In genomic region chr17:79788989-79789942, GRCh38 we compare ENCODE assay signal across 12 cellular contexts. TPM values are rescaled to one million over a fixed set of nuclear protein-coding genes. Genes with fewer than 3 reads are reported as not detected.
A peak's percentile ranks its signal among the peaks of the same experiment; 100 is the strongest.
DNase-seq lines count a peak whose midpoint lies in the region; ATAC-seq, FAIRE-seq and TF ChIP-seq lines count a peak whose summit lies in the region.
"Had no signal": no experiment of that assay in that cellular context is flagged by ENCODE, and none has a peak within 500 bp of the region (broad histone marks: within the 10 kb centered on the region; RNA-seq: fewer than 3 reads in every experiment).

No MANE protein-coding gene starts in this region.

- H3K4me1 Mint-ChIP-seq in MCF 10A (ENCODE audit: insufficient read depth, unreplicated experiment): no peaks in the 10 kb centered on the region
- H3K4me1 Mint-ChIP-seq: stimulated activated effector memory CD8-positive, alpha-beta T cell treated with anti-CD3 and anti-CD28 coated beads, Interleukin-12 subunit alpha, Interleukin-12 subunit beta, amount 100 ng/mL, for 72 hours had no signal

- H3K4me1 ChIP-seq in HUES6 (ENCODE audit: control insufficient read depth, insufficient read depth, low read length) (peaks cover 43% of the 10 kb centered on the region), kidney (ENCODE audit: control insufficient read depth in 1 of 2, insufficient read depth in 1 of 2, low read depth in 1 of 2, low read length in 2 of 2) (no peaks in the 10 kb centered on the region), skeletal muscle satellite cell (ENCODE audit: control insufficient read depth, insufficient read depth, low read length) (peaks cover 20% of the 10 kb centered on the region), uterus (peaks cover 7 to 10% of the 10 kb centered on the region in 2 donors), foreskin keratinocyte (no peaks in the 10 kb centered on the region)

- no peak for FAIRE-seq in kidney (lab: Jason Lieb, UNC)

- TF ChIP-seq POLR2A in uterus (IDR thresholded peaks at IDR 0.05): no peak

- H3K36me3 ChIP-seq in HUES6 (ENCODE audit: control insufficient read depth, insufficient read depth, low read length) (peaks cover 18% of the 10 kb centered on the region), kidney (ENCODE audit: control insufficient read depth in 1 of 2, insufficient read depth in 2 of 2, low read length in 2 of 2) (no peaks in the 10 kb centered on the region), skeletal muscle satellite cell (ENCODE audit: insufficient read depth, low read length) (no peaks in the 10 kb centered on the region), uterus (no peaks in the 10 kb centered on the region)

- H3K9me3 ChIP-seq in HUES6 (ENCODE audit: control insufficient read depth, insufficient read depth, low read depth, low read length): no peaks in the 10 kb centered on the region
- H3K9me3 ChIP-seq in kidney (ENCODE audit: control insufficient read depth in 1 of 2, low read length in 2 of 2): no peaks in the 10 kb centered on the region
- H3K9me3 ChIP-seq in skeletal muscle satellite cell (replicated peaks; ENCODE audit: low read length): no peaks in the 10 kb centered on the region
- no peaks in the 10 kb centered on the region for H3K9me3 ChIP-seq in uterus

- DNase-seq in MCF 10A (ENCODE audit: unreplicated experiment): no peak
- peak; percentile 81 for DNase-seq in kidney
- no peak for DNase-seq in uterus
- DNase-seq in activated effector memory CD4-positive, alpha-beta T cell treated with anti-CD3 and anti-CD28 coated beads, Interleukin-2, amount 50 U/mL, for 16 hours: no peak
- DNase-seq in foreskin keratinocyte: no peak
- DNase-seq: activated naive CD4-positive, alpha-beta T cell treated with anti-CD3 and anti-CD28 coated beads, Interleukin-2, amount 10 ng/mL, durations not matched to agents 7 days and 5 days; NCI-H1105 treated with DMSO at 0.1 percent for 48 hours had no signal

- H3K4me2 ChIP-seq in skeletal muscle satellite cell (ENCODE audit: low read length): peak overlapping the region; percentile 73

- ATAC-seq in HG03460 (IDR thresholded peaks at IDR 0.05; ENCODE audit: unreplicated experiment): no peak
- no peak for ATAC-seq in foreskin keratinocyte

- no peak overlapping the region for H3K4me3 Mint-ChIP-seq in MCF 10A (ENCODE audit: unreplicated experiment)
- H3K4me3 Mint-ChIP-seq: activated naive CD4-positive, alpha-beta T cell treated with anti-CD3 and anti-CD28 coated beads, Interleukin-2, amount 10 ng/mL, durations not matched to agents 7 days and 5 days; stimulated activated effector memory CD8-positive, alpha-beta T cell treated with anti-CD3 and anti-CD28 coated beads, Interleukin-12 subunit alpha, Interleukin-12 subunit beta, amount 100 ng/mL, for 72 hours had no signal

- H3K27ac Mint-ChIP-seq in MCF 10A (ENCODE audit: low read depth, unreplicated experiment): peak overlapping the region; percentile 35
- H3K27ac Mint-ChIP-seq: activated naive CD4-positive, alpha-beta T cell treated with anti-CD3 and anti-CD28 coated beads, Interleukin-2, amount 10 ng/mL, durations not matched to agents 7 days and 5 days; stimulated activated effector memory CD8-positive, alpha-beta T cell treated with anti-CD3 and anti-CD28 coated beads, Interleukin-12 subunit alpha, Interleukin-12 subunit beta, amount 100 ng/mL, for 72 hours had no signal

- H3K27ac ChIP-seq in HUES6 (ENCODE audit: low read depth, low read length) (no peak overlapping the region), kidney (ENCODE audit: low read depth in 2 of 2, low read length in 2 of 2) (no peak overlapping the region), uterus (no peak overlapping the region), foreskin keratinocyte (no peak overlapping the region)

- intact Hi-C loops in MCF 10A (cut with micrococcal nuclease) (no loop called here), kidney (cut with DNase I) (no loop called here), uterus (cut with DNase I; ENCODE audit: low total_unique reads) (no loop called here)

- TF ChIP-seq CTCF in MCF 10A (IDR thresholded peaks at IDR 0.05; ENCODE audit: unreplicated experiment) (no peak), kidney (IDR thresholded peaks at IDR 0.05; ENCODE audit: borderline replicate concordance, extremely low read depth, insufficient read depth) (no peak), uterus (IDR thresholded peaks at IDR 0.05) (no peak), foreskin keratinocyte (conservative IDR thresholded peaks at IDR 0.05) (no peak)

- no TSS peak for BruUV-seq in MCF 10A (replicated peaks; lab: Mats Ljungman, UMichigan)

- H3K4me3 ChIP-seq in HUES6 (ENCODE audit: low read depth, low read length): peak overlapping the region; percentile 64
- no peak overlapping the region for H3K4me3 ChIP-seq in kidney (ENCODE audit: low read length in 2 of 2)
- no peak overlapping the region for H3K4me3 ChIP-seq in skeletal muscle satellite cell (ENCODE audit: low read length)
- H3K4me3 ChIP-seq in uterus: no peak overlapping the region

- H3K9ac ChIP-seq in HUES6 (ENCODE audit: low read length) (peak overlapping the region; percentile 35), kidney (ENCODE audit: low read length in 2 of 2) (no peak overlapping the region), skeletal muscle satellite cell (ENCODE audit: low read depth, low read length) (no peak overlapping the region)

- H3K27me3 ChIP-seq in HUES6 (ENCODE audit: control insufficient read depth, insufficient read depth, low read length) (peaks cover 77% of the 10 kb centered on the region), skeletal muscle satellite cell (ENCODE audit: control insufficient read depth, insufficient read depth, low read length) (peaks cover 36% of the 10 kb centered on the region), uterus (peaks cover 39 to 42% of the 10 kb centered on the region in 2 donors), foreskin keratinocyte (peaks cover 72% of the 10 kb centered on the region)

- no peaks in the 10 kb centered on the region for H3K27me3 Mint-ChIP-seq in MCF 10A (ENCODE audit: insufficient read depth, unreplicated experiment)

- H3K36me3 Mint-ChIP-seq in MCF 10A (ENCODE audit: insufficient read depth, unreplicated experiment): peaks cover 14% of the 10 kb centered on the region
- H3K36me3 Mint-ChIP-seq: stimulated activated effector memory CD8-positive, alpha-beta T cell treated with anti-CD3 and anti-CD28 coated beads, Interleukin-12 subunit alpha, Interleukin-12 subunit beta, amount 100 ng/mL, for 72 hours had no signal

- no peaks in the 10 kb centered on the region for H3K9me3 Mint-ChIP-seq in MCF 10A (ENCODE audit: unreplicated experiment)
- H3K9me3 Mint-ChIP-seq: activated naive CD4-positive, alpha-beta T cell treated with anti-CD3 and anti-CD28 coated beads, Interleukin-2, amount 10 ng/mL, durations not matched to agents 7 days and 5 days; stimulated activated effector memory CD8-positive, alpha-beta T cell treated with anti-CD3 and anti-CD28 coated beads, Interleukin-12 subunit alpha, Interleukin-12 subunit beta, amount 100 ng/mL, for 72 hours had no signal

- CTCF ChIA-PET in MCF 10A (lab: Yijun Ruan, JAX): interaction anchor here (0.6 to 1.7 kb wide), 3 partner anchors 14 to 203 kb away, joined by 3 to 7 read pairs (median 3); no protein-coding TSS in a partner anchor

- POLR2A ChIA-PET in MCF 10A (lab: Yijun Ruan, JAX): no interaction called here

RNA-seq across cellular contexts. Expression of gene CBX8, which starts 7.6 kb away (rescaled TPM):
- total RNA-seq in MCF 10A (2022) (9.4 and 10.5 TPM in 2 replicates), kidney (6.2 TPM), uterus (10 to 100 TPM in 1 of 4 donors, 1 to 10 TPM in 2, not detected in 1; 1.8 to 10.7 (median 2.6) TPM), foreskin keratinocyte (2.9 and 4.5 TPM in 2 replicates)
- polyA plus RNA-seq in kidney (ENCODE audit: insufficient read depth, low read depth, low replicate concordance) (3.5 TPM), foreskin keratinocyte (4.5 and 4.7 TPM in 2 replicates)
- total RNA-seq in skeletal muscle satellite cell (2012; rRNA removed): 1.5 and 3.5 TPM in 2 replicates

RNA-seq across cellular contexts. Expression of gene CBX2, which starts 11.3 kb away (rescaled TPM):
- total RNA-seq in MCF 10A (2022): 3.8 and 3.9 TPM in 2 replicates
- total RNA-seq in kidney: 3.5 TPM
- 2.2 TPM for polyA plus RNA-seq in kidney (ENCODE audit: insufficient read depth, low read depth, low replicate concordance)
- total RNA-seq in skeletal muscle satellite cell (2012; rRNA removed): 1.8 and 2.4 TPM in 2 replicates
- total RNA-seq in uterus: 10 to 100 TPM in 1 of 4 donors, 1 to 10 TPM in 2, not detected in 1; 1.0 to 14.9 (median 4.6) TPM
- 5.9 and 6.9 TPM in 2 replicates for total RNA-seq in foreskin keratinocyte
- 3.5 and 4.3 TPM in 2 replicates for polyA plus RNA-seq in foreskin keratinocyte

RNA-seq across cellular contexts. Expression of gene CBX4, which starts 50.0 kb away (rescaled TPM):
- total RNA-seq in MCF 10A (2022): 85.8 and 89.7 TPM in 2 replicates
- total RNA-seq in kidney: 26.8 TPM
- 7.1 TPM for polyA plus RNA-seq in kidney (ENCODE audit: insufficient read depth, low read depth, low replicate concordance)
- 9.9 and 10.9 TPM in 2 replicates for total RNA-seq in skeletal muscle satellite cell (2012; rRNA removed)
- 1 to 10 TPM in 2 of 4 donors, under 1 TPM in 2; 0.26 to 8.4 (median 3.5) TPM for total RNA-seq in uterus
- 10.5 and 12.4 TPM in 2 replicates for total RNA-seq in foreskin keratinocyte
- 7.6 and 7.8 TPM in 2 replicates for polyA plus RNA-seq in foreskin keratinocyte

RNA-seq across cellular contexts. Expression of gene ENPP7, which starts 58.5 kb away (rescaled TPM):
- total RNA-seq in MCF 10A (2022): not detected in 2 replicates
- 0.94 TPM for total RNA-seq in kidney
- 3.7 TPM for polyA plus RNA-seq in kidney (ENCODE audit: insufficient read depth, low read depth, low replicate concordance)
- 0.22 TPM in 1 of 2 replicates, not detected in the other for total RNA-seq in skeletal muscle satellite cell (2012; rRNA removed)
- total RNA-seq in uterus: not detected
- total RNA-seq in foreskin keratinocyte: not detected in 2 replicates
- polyA plus RNA-seq in foreskin keratinocyte: not detected in 2 replicates
- total RNA-seq: dermis blood vessel endothelial cell had no signal
